15 cellular contexts compared by ENCODE assay signal in genomic region chr5:119379929-119380328, GRCh38. TPM values are rescaled to one million over a fixed set of nuclear protein-coding genes. Genes with fewer than 3 reads are reported as not detected.
DNase-seq lines count a peak whose midpoint lies in the region; ATAC-seq and TF ChIP-seq lines count a peak whose summit lies in the region.
"Had no signal": no experiment of that assay in that cellular context is flagged by ENCODE, and none has a peak within 500 bp of the region (broad histone marks: within the 10 kb centered on the region; RNA-seq: fewer than 3 reads in every experiment).

No MANE protein-coding gene starts in this region.

- TF ChIP-seq CTCF in activated CD8-positive, alpha-beta T cell treated with anti-CD3 and anti-CD28 coated beads for 36 hours (IDR thresholded peaks at IDR 0.05), result no peak
- TF ChIP-seq CTCF in WTC11 (IDR thresholded peaks at IDR 0.05), result no peak

- H3K27ac Mint-ChIP-seq in activated CD8-positive, alpha-beta T cell treated with anti-CD3 and anti-CD28 coated beads for 36 hours, result peak overlapping the region; percentile 93
- no peak overlapping the region for H3K27ac Mint-ChIP-seq in activated CD8-positive, alpha-beta T cell treated with anti-CD3 and anti-CD28 coated beads, Interleukin-2, amount 10 ng/mL, durations not matched to agents 7 days and 5 days
- H3K27ac Mint-ChIP-seq in activated naive CD8-positive, alpha-beta T cell treated with anti-CD3 and anti-CD28 coated beads, Interleukin-2, amount 50 U/mL, for 24 hours, result peak overlapping the region; percentile 77
- peak overlapping the region; percentile 86 for H3K27ac Mint-ChIP-seq in stimulated activated effector memory CD8-positive, alpha-beta T cell treated with anti-CD3 and anti-CD28 coated beads, Interleukin-12 subunit alpha, Interleukin-12 subunit beta, amount 100 ng/mL, for 72 hours
- no peak overlapping the region; the same call in 1 of the 2 replicates for H3K27ac Mint-ChIP-seq in WTC11

- H3K36me3 Mint-ChIP-seq in activated CD8-positive, alpha-beta T cell treated with anti-CD3 and anti-CD28 coated beads for 36 hours (ENCODE audit: low read depth), result peaks cover 63% of the 10 kb centered on the region
- H3K36me3 Mint-ChIP-seq in activated CD8-positive, alpha-beta T cell treated with anti-CD3 and anti-CD28 coated beads, Interleukin-2, amount 10 ng/mL, durations not matched to agents 7 days and 5 days (ENCODE audit: low read depth), result peaks cover 55% of the 10 kb centered on the region
- peaks cover 59% of the 10 kb centered on the region for H3K36me3 Mint-ChIP-seq in activated naive CD8-positive, alpha-beta T cell treated with anti-CD3 and anti-CD28 coated beads, Interleukin-2, amount 50 U/mL, for 24 hours (ENCODE audit: low read depth)
- peaks cover 100% of the 10 kb centered on the region for H3K36me3 Mint-ChIP-seq in stimulated activated effector memory CD8-positive, alpha-beta T cell treated with anti-CD3 and anti-CD28 coated beads, Interleukin-12 subunit alpha, Interleukin-12 subunit beta, amount 100 ng/mL, for 72 hours
- no peaks in the 10 kb centered on the region for H3K36me3 Mint-ChIP-seq in WTC11

- no peaks in the 10 kb centered on the region for H3K27me3 Mint-ChIP-seq in activated CD8-positive, alpha-beta T cell treated with anti-CD3 and anti-CD28 coated beads for 36 hours
- H3K27me3 Mint-ChIP-seq in activated CD8-positive, alpha-beta T cell treated with anti-CD3 and anti-CD28 coated beads, Interleukin-2, amount 10 ng/mL, durations not matched to agents 7 days and 5 days (ENCODE audit: low read depth), result no peaks in the 10 kb centered on the region
- H3K27me3 Mint-ChIP-seq in activated naive CD8-positive, alpha-beta T cell treated with anti-CD3 and anti-CD28 coated beads, Interleukin-2, amount 50 U/mL, for 24 hours, result no peaks in the 10 kb centered on the region
- H3K27me3 Mint-ChIP-seq in WTC11 (ENCODE audit: low read depth), result no peaks in the 10 kb centered on the region

- intact Hi-C loops in activated CD8-positive, alpha-beta T cell treated with anti-CD3 and anti-CD28 coated beads for 36 hours (cut with micrococcal nuclease), result no loop called here

- no peak for DNase-seq in activated CD8-positive, alpha-beta T cell treated with anti-CD3 and anti-CD28 coated beads for 36 hours
- no peak for DNase-seq in activated CD8-positive, alpha-beta T cell treated with anti-CD3 and anti-CD28 coated beads, Interleukin-2, amount 10 ng/mL, durations not matched to agents 7 days and 5 days
- no peak for DNase-seq in activated naive CD8-positive, alpha-beta T cell treated with anti-CD3 and anti-CD28 coated beads, Interleukin-2, amount 50 U/mL, for 24 hours
- no peak for DNase-seq in stimulated activated effector memory CD8-positive, alpha-beta T cell treated with anti-CD3 and anti-CD28 coated beads, Interleukin-12 subunit alpha, Interleukin-12 subunit beta, amount 100 ng/mL, for 72 hours (ENCODE audit: low spot score in 2 of 2)
- no peak for DNase-seq in NCI-H1436 (lab: John Stamatoyannopoulos, UW)
- no peak for DNase-seq in WTC11 (ENCODE audit: low spot score)
- no peak for DNase-seq in NCI-H128 (lab: John Stamatoyannopoulos, UW; ENCODE audit: unreplicated experiment)
- DNase-seq: GDM1; GOT3; lower lobe of right lung; NCI-H1436 treated with DMSO at 0.1 percent for 48 hours; right lobe of liver; stimulated activated CD4-positive, alpha-beta T cell treated with anti-CD3 and anti-CD28 coated beads, Interleukin-4, amount 100 ng/mL, for 1 hour had no signal

- H3K4me3 Mint-ChIP-seq in activated CD8-positive, alpha-beta T cell treated with anti-CD3 and anti-CD28 coated beads for 36 hours, result no peak overlapping the region
- no peak overlapping the region for H3K4me3 Mint-ChIP-seq in activated CD8-positive, alpha-beta T cell treated with anti-CD3 and anti-CD28 coated beads, Interleukin-2, amount 10 ng/mL, durations not matched to agents 7 days and 5 days
- H3K4me3 Mint-ChIP-seq in activated naive CD8-positive, alpha-beta T cell treated with anti-CD3 and anti-CD28 coated beads, Interleukin-2, amount 50 U/mL, for 24 hours, result no peak overlapping the region
- H3K4me3 Mint-ChIP-seq in stimulated activated effector memory CD8-positive, alpha-beta T cell treated with anti-CD3 and anti-CD28 coated beads, Interleukin-12 subunit alpha, Interleukin-12 subunit beta, amount 100 ng/mL, for 72 hours, result no peak overlapping the region
- no peak overlapping the region for H3K4me3 Mint-ChIP-seq in WTC11

- no peaks in the 10 kb centered on the region for H3K9me3 Mint-ChIP-seq in activated CD8-positive, alpha-beta T cell treated with anti-CD3 and anti-CD28 coated beads for 36 hours
- no peaks in the 10 kb centered on the region for H3K9me3 Mint-ChIP-seq in activated CD8-positive, alpha-beta T cell treated with anti-CD3 and anti-CD28 coated beads, Interleukin-2, amount 10 ng/mL, durations not matched to agents 7 days and 5 days (ENCODE audit: insufficient read depth)
- H3K9me3 Mint-ChIP-seq in activated naive CD8-positive, alpha-beta T cell treated with anti-CD3 and anti-CD28 coated beads, Interleukin-2, amount 50 U/mL, for 24 hours, result no peaks in the 10 kb centered on the region
- no peaks in the 10 kb centered on the region for H3K9me3 Mint-ChIP-seq in stimulated activated effector memory CD8-positive, alpha-beta T cell treated with anti-CD3 and anti-CD28 coated beads, Interleukin-12 subunit alpha, Interleukin-12 subunit beta, amount 100 ng/mL, for 72 hours
- H3K9me3 Mint-ChIP-seq in WTC11, result no peaks in the 10 kb centered on the region

- ATAC-seq in activated CD8-positive, alpha-beta T cell treated with anti-CD3 and anti-CD28 coated beads for 36 hours, result no peak
- no peak for ATAC-seq in activated CD8-positive, alpha-beta T cell treated with anti-CD3 and anti-CD28 coated beads, Interleukin-2, amount 10 ng/mL, durations not matched to agents 7 days and 5 days
- ATAC-seq in HG02981 (IDR thresholded peaks at IDR 0.05; ENCODE audit: unreplicated experiment) (peak; percentile 37), WTC11 (no peak)
- ATAC-seq in activated naive CD8-positive, alpha-beta T cell treated with anti-CD3 and anti-CD28 coated beads, Interleukin-2, amount 50 U/mL, for 24 hours, result no peak
- ATAC-seq in stimulated activated effector memory CD8-positive, alpha-beta T cell treated with anti-CD3 and anti-CD28 coated beads, Interleukin-12 subunit alpha, Interleukin-12 subunit beta, amount 100 ng/mL, for 72 hours, result no peak
- ATAC-seq: A549, lower lobe of right lung had no signal

- peaks cover 81% of the 10 kb centered on the region for H3K4me1 Mint-ChIP-seq in activated CD8-positive, alpha-beta T cell treated with anti-CD3 and anti-CD28 coated beads for 36 hours (ENCODE audit: low read depth)
- peaks cover 71% of the 10 kb centered on the region for H3K4me1 Mint-ChIP-seq in activated CD8-positive, alpha-beta T cell treated with anti-CD3 and anti-CD28 coated beads, Interleukin-2, amount 10 ng/mL, durations not matched to agents 7 days and 5 days (ENCODE audit: low read depth)
- peaks cover 88% of the 10 kb centered on the region for H3K4me1 Mint-ChIP-seq in activated naive CD8-positive, alpha-beta T cell treated with anti-CD3 and anti-CD28 coated beads, Interleukin-2, amount 50 U/mL, for 24 hours
- H3K4me1 Mint-ChIP-seq in stimulated activated effector memory CD8-positive, alpha-beta T cell treated with anti-CD3 and anti-CD28 coated beads, Interleukin-12 subunit alpha, Interleukin-12 subunit beta, amount 100 ng/mL, for 72 hours, result peaks cover 69% of the 10 kb centered on the region
- H3K4me1 Mint-ChIP-seq in WTC11, result peaks cover 30% of the 10 kb centered on the region

- CTCF ChIA-PET in activated CD8-positive, alpha-beta T cell treated with anti-CD3 and anti-CD28 coated beads for 36 hours (lab: Charles Lee), result interaction anchor here (0.9 to 4.0 kb wide), 7 partner anchors 10 to 112 kb away, joined by 3 to 28 read pairs (median 4); no protein-coding TSS in a partner anchor
- CTCF ChIA-PET in activated CD8-positive, alpha-beta T cell treated with anti-CD3 and anti-CD28 coated beads, Interleukin-2, amount 10 ng/mL, durations not matched to agents 7 days and 5 days (lab: Charles Lee), result interaction anchor here (0.9 to 3.1 kb wide), 6 partner anchors 10 to 391 kb away, joined by 3 to 32 read pairs (median 8); partner anchors contain the start of gene DTWD2
- CTCF ChIA-PET in WTC11 (lab: Charles Lee), result interaction anchor here (0.9 to 3.3 kb wide), 2 partner anchors 32 to 392 kb away, joined by 3 to 11 read pairs; partner anchors contain the start of gene DTWD2

- POLR2A ChIA-PET in activated CD8-positive, alpha-beta T cell treated with anti-CD3 and anti-CD28 coated beads for 36 hours (lab: Charles Lee), result interaction anchor here (0.7 to 5.5 kb wide), 12 partner anchors 10 to 265 kb away, joined by 3 to 71 read pairs (median 4); no protein-coding TSS in a partner anchor
- POLR2A ChIA-PET in activated CD8-positive, alpha-beta T cell treated with anti-CD3 and anti-CD28 coated beads, Interleukin-2, amount 10 ng/mL, durations not matched to agents 7 days and 5 days (lab: Charles Lee), result interaction anchor here (0.7 to 1.2 kb wide), 3 partner anchors 10 to 26 kb away, joined by 3 read pairs; no protein-coding TSS in a partner anchor
- POLR2A ChIA-PET in WTC11 (lab: Charles Lee), result no interaction called here

TF ChIP-seq in WTC11, 78 proteins besides CTCF, POLR2A, EP300 and RAD21 (continues in another document):
- TF ChIP-seq ZSCAN18 (CRISPR knock-in tag; IDR thresholded peaks at IDR 0.05) (no peak), SMAD3 (CRISPR knock-in tag; IDR thresholded peaks at IDR 0.05; ENCODE audit: borderline replicate concordance) (no peak)

RNA-seq across cellular contexts. Expression of gene TNFAIP8, which starts 24.1 kb away (rescaled TPM):
- total RNA-seq in activated CD8-positive, alpha-beta T cell treated with anti-CD3 and anti-CD28 coated beads for 36 hours, result 100 to 1,000 TPM; 135 to 141 TPM
- 100 to 1,000 TPM; 123 to 127 TPM for total RNA-seq in activated CD8-positive, alpha-beta T cell treated with anti-CD3 and anti-CD28 coated beads, Interleukin-2, amount 10 ng/mL, durations not matched to agents 7 days and 5 days
- total RNA-seq in WTC11 (2021), result 18.1 to 24.1 TPM (median 19.9 TPM) in 3 replicates

Comparison
In these comparisons a context has a peak if more than half of its experiments do, and no peak if none do; other contexts are left out.
1. H3K27ac Mint-ChIP-seq: peak in activated CD8-positive, alpha-beta T cell treated with anti-CD3 and anti-CD28 coated beads for 36 hours (single experiment), activated naive CD8-positive, alpha-beta T cell treated with anti-CD3 and anti-CD28 coated beads, Interleukin-2, amount 50 U/mL, for 24 hours (single experiment) and stimulated activated effector memory CD8-positive, alpha-beta T cell treated with anti-CD3 and anti-CD28 coated beads, Interleukin-12 subunit alpha, Interleukin-12 subunit beta, amount 100 ng/mL, for 72 hours (single experiment); none in activated CD8-positive, alpha-beta T cell treated with anti-CD3 and anti-CD28 coated beads, Interleukin-2, amount 10 ng/mL, durations not matched to agents 7 days and 5 days (single experiment) and WTC11 (single experiment).